8 cellular contexts compared by ENCODE assay signal in genomic region chr2:43226955-43227829, GRCh38. TPM values are rescaled to one million over a fixed set of nuclear protein-coding genes. Genes with fewer than 3 reads are reported as not detected.
A peak's percentile ranks its signal among the peaks of the same experiment; 100 is the strongest.
DNase-seq lines count a peak whose midpoint lies in the region; ATAC-seq, FAIRE-seq and TF ChIP-seq lines count a peak whose summit lies in the region.

No MANE protein-coding gene starts in this region.

- ATAC-seq in GM19351 (IDR thresholded peaks at IDR 0.05; ENCODE audit: unreplicated experiment) (peak; percentile 17), RWPE2 (ENCODE audit: low read depth) (peak; percentile 47)

- H3K27me3 ChIP-seq in BLaER1 treated with 17β-estradiol and CSF1 and Interleukin-3, amounts not matched to agents 10 nM and 100 nM: no peaks in the 10 kb centered on the region
- H3K27me3 ChIP-seq in RWPE2 (ENCODE audit: insufficient read depth, poor library complexity, severe bottlenecking): no peaks in the 10 kb centered on the region
- H3K27me3 ChIP-seq in neuronal stem cell (ENCODE audit: control insufficient read depth in 3 of 3, insufficient read depth in 3 of 3, low read depth in 1 of 3, low read length in 3 of 3): no peaks in the 10 kb centered on the region

- peaks cover 34 to 46% (median 43%) of the 10 kb centered on the region in 10 experiments for H3K4me1 ChIP-seq in BLaER1 treated with 17β-estradiol and CSF1 and Interleukin-3, amounts not matched to agents 10 nM and 100 nM
- peaks cover 20% of the 10 kb centered on the region for H3K4me1 ChIP-seq in RWPE2 (ENCODE audit: insufficient read depth, poor library complexity, severe bottlenecking)
- peaks cover 7 to 30% of the 10 kb centered on the region in 2 donors for H3K4me1 ChIP-seq in neuronal stem cell (ENCODE audit: control insufficient read depth in 2 of 2, insufficient read depth in 1 of 2, low read depth in 1 of 2, low read length in 2 of 2)

- peak overlapping the region; percentile 82 to 98 (median 95) for H3K27ac Mint-ChIP-seq in IgD-negative memory B cell

- peak overlapping the region; percentile 9 for H4K8ac ChIP-seq in neuronal stem cell (ENCODE audit: low read depth, low read length)

- H3K4me3 ChIP-seq in BLaER1 treated with 17β-estradiol and CSF1 and Interleukin-3, amounts not matched to agents 10 nM and 100 nM: peak overlapping the region; percentile 75 to 95 (median 89)
- H3K4me3 ChIP-seq in RWPE2 (ENCODE audit: severe bottlenecking): peak overlapping the region; percentile 85
- H3K4me3 ChIP-seq in neuronal stem cell (ENCODE audit: low read length in 2 of 2): peak overlapping the region; percentile 86 to 93

- H2BK5ac ChIP-seq in neuronal stem cell (ENCODE audit: low read length): peak overlapping the region; percentile 99

- H2AFZ ChIP-seq in neuronal stem cell (ENCODE audit: low read length): peak overlapping the region; percentile 87

- peak overlapping the region; percentile 60 for H3K14ac ChIP-seq in neuronal stem cell (ENCODE audit: low read length)

- peak overlapping the region; percentile 99 for H3K18ac ChIP-seq in neuronal stem cell (ENCODE audit: low read length)

- H3K4ac ChIP-seq in neuronal stem cell (ENCODE audit: low read length): peak overlapping the region; percentile 86

- TF ChIP-seq CTCF in RWPE2 (IDR thresholded peaks at IDR 0.05; ENCODE audit: poor library complexity, severe bottlenecking): no peak

- H3K79me1 ChIP-seq in neuronal stem cell (ENCODE audit: low read depth, low read length): peaks cover 13% of the 10 kb centered on the region

- peaks cover 10% of the 10 kb centered on the region for H3K36me3 Mint-ChIP-seq in IgD-negative memory B cell

- H4K20me1 ChIP-seq in BLaER1 treated with 17β-estradiol and CSF1 and Interleukin-3, amounts not matched to agents 10 nM and 100 nM: peaks cover 38 to 42% (median 41%) of the 10 kb centered on the region in 11 experiments

- no peak overlapping the region for H4K91ac ChIP-seq in neuronal stem cell (ENCODE audit: low read depth, low read length, poor library complexity)

- H3K4me2 ChIP-seq in BLaER1 treated with 17β-estradiol and CSF1 and Interleukin-3, amounts not matched to agents 10 nM and 100 nM: peak overlapping the region; percentile 91 to 100 (median 95)
- H3K4me2 ChIP-seq in neuronal stem cell (ENCODE audit: insufficient read depth, low read length, poor library complexity, severe bottlenecking): peak overlapping the region; percentile 96

- peaks cover 23 to 36% (median 27%) of the 10 kb centered on the region in 3 donors for H3K4me1 Mint-ChIP-seq in IgD-negative memory B cell

- no CpG with 5 or more reads among the region's 77 CpGs for WGBS in neuronal stem cell (ENCODE audit: extremely low coverage in 2 of 2, insufficient read length in 2 of 2, insufficient replicate concordance in 1 of 2), 2 donors

- H3K36me3 ChIP-seq in BLaER1 treated with 17β-estradiol and CSF1 and Interleukin-3, amounts not matched to agents 10 nM and 100 nM: peaks cover 36 to 59% (median 47%) of the 10 kb centered on the region in 11 experiments
- peaks cover 37% of the 10 kb centered on the region for H3K36me3 ChIP-seq in RWPE2 (ENCODE audit: low read depth)
- peaks cover 9 to 45% of the 10 kb centered on the region in 2 donors for H3K36me3 ChIP-seq in neuronal stem cell (replicated peaks in 1 of 2; ENCODE audit: control insufficient read depth in 2 of 2, insufficient read depth in 2 of 2, low read length in 2 of 2)

- peak overlapping the region; percentile 89 to 100 (median 97) for H3K27ac ChIP-seq in BLaER1 treated with 17β-estradiol and CSF1 and Interleukin-3, amounts not matched to agents 10 nM and 100 nM
- peak overlapping the region; percentile 97 for H3K27ac ChIP-seq in RWPE2 (ENCODE audit: poor library complexity, severe bottlenecking)
- H3K27ac ChIP-seq in neuronal stem cell (replicated peaks; ENCODE audit: low read length): peak overlapping the region; percentile 95

- H3K9me3 ChIP-seq in BLaER1 treated with 17β-estradiol and CSF1 and Interleukin-3, amounts not matched to agents 10 nM and 100 nM (replicated peaks in 1 of 11): peaks cover 0 to 13% (median 0%) of the 10 kb centered on the region in 11 experiments; a peak in 7 of 22 replicates
- H3K9me3 ChIP-seq in RWPE2 (ENCODE audit: severe bottlenecking) (no peaks in the 10 kb centered on the region), neuronal stem cell (replicated peaks in 1 of 2; ENCODE audit: control insufficient read depth in 2 of 2, insufficient read depth in 1 of 2, low read depth in 1 of 2, low read length in 2 of 2) (no peaks in the 10 kb centered on the region)

- peak overlapping the region; percentile 1 for H2AK5ac ChIP-seq in neuronal stem cell (ENCODE audit: low read depth, low read length)

- DNase-seq in RWPE2 (ENCODE audit: low spot score) (peak; percentile 77), frontal cortex (ENCODE audit: low spot score in 2 of 2) (peak; percentile 80 to 87), neuronal stem cell (ENCODE audit: low spot score) (peak; percentile 81), superior temporal gyrus (ENCODE audit: extremely low spot score) (peak; percentile 93)
- DNase-seq in activated naive CD4-positive, alpha-beta T cell treated with Interleukin-2 at 50 U/mL for 16 hours: peak; percentile 72

- no peak overlapping the region for H2BK12ac ChIP-seq in neuronal stem cell (ENCODE audit: low read length)

- peak overlapping the region; percentile 65 to 97 (median 94) for H3K4me3 Mint-ChIP-seq in IgD-negative memory B cell

- H2BK120ac ChIP-seq in neuronal stem cell (ENCODE audit: low read depth, low read length): peak overlapping the region; percentile 95

- FAIRE-seq in frontal cortex (lab: Jason Lieb, UNC): no peak

- peak overlapping the region; percentile 99 for H3K23ac ChIP-seq in neuronal stem cell (ENCODE audit: low read depth, low read length, poor library complexity)

- H2BK15ac ChIP-seq in neuronal stem cell (ENCODE audit: low read length): peak overlapping the region; percentile 59

- H3K9me3 Mint-ChIP-seq in IgD-negative memory B cell: peaks cover 0 to 2% (median 0%) of the 10 kb centered on the region in 3 donors

- peak overlapping the region; percentile 91 to 100 (median 98) for H3K9ac ChIP-seq in BLaER1 treated with 17β-estradiol and CSF1 and Interleukin-3, amounts not matched to agents 10 nM and 100 nM
- peak overlapping the region; percentile 94 for H3K9ac ChIP-seq in neuronal stem cell (ENCODE audit: low read depth, low read length, poor library complexity)

- no peaks in the 10 kb centered on the region for H3K27me3 Mint-ChIP-seq in IgD-negative memory B cell

RNA-seq across cellular contexts. Expression of gene ZFP36L2, which starts 0.8 kb away (rescaled TPM):
- 249 TPM for polyA plus RNA-seq in IgD-negative memory B cell
- 2.4 TPM for total RNA-seq in frontal cortex
- polyA plus RNA-seq in neuronal stem cell (2013, experiment 1 of 2): 39.5 TPM
- polyA plus RNA-seq in neuronal stem cell (2013, experiment 2 of 2): 40.0 TPM

Comparison
In these comparisons a context has a peak if more than half of its experiments do, and no peak if none do; other contexts are left out.
1. Peak in every context shown above with its lines: DNase-seq, ATAC-seq, H3K4me3 ChIP-seq and H3K27ac ChIP-seq.